Comparison of ENCODE assay signal across 10 cellular contexts in the genomic region with DNA sequence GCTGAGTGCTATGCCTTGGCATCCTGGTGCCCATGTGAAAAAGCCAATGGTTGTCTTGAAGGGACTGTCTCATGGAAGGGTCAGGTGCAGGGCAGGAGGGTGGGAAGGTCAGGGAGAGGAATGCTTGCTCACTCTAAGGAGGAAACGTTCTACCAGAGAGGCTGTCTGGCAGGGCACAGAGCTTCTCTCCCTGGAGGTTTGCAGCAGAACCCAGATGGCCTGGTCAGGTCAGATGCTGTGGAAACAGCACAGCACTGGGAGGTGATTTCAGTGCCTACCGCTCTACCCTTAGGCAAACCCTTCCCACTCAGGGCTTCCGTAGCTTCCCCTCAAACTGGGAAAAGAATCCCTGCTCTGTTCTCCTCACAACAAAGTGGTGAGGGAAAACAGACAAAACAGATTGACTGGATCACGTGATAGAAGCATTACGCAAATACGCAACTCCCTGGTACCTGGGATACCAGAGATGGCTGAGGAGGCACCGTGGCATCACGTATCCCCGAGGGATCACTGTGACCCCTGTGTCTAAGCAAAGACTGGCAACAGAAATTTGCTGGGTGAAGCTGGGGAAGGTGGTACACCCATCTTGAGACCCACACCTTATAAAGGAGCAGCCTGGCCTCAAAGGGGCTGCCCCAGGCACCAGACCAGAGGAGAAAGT. TPM values are rescaled to one million over a fixed set of nuclear protein-coding genes. Genes with fewer than 3 reads are reported as not detected.
DNase-seq lines count a peak whose midpoint lies in the region; ATAC-seq and TF ChIP-seq lines count a peak whose summit lies in the region.
"Had no signal": no experiment of that assay in that cellular context is flagged by ENCODE, and none has a peak within 500 bp of the region (broad histone marks: within the 10 kb centered on the region; RNA-seq: fewer than 3 reads in every experiment).

No MANE protein-coding gene starts in this region.

- no peaks in the 10 kb centered on the region; the same call in 1 of the 2 replicates for H3K27me3 Mint-ChIP-seq in HFFc6 (ENCODE audit: insufficient read depth)
- no peaks in the 10 kb centered on the region for H3K27me3 Mint-ChIP-seq in activated CD4-positive, alpha-beta memory T cell treated with anti-CD3 and anti-CD28 coated beads for 36 hours

- ATAC-seq in GM18870 (IDR thresholded peaks at IDR 0.05; ENCODE audit: unreplicated experiment): no peak
- no peak for ATAC-seq in activated CD4-positive, CD25-positive, alpha-beta regulatory T cell treated with anti-CD3 and anti-CD28 coated beads, Interleukin-2, amount 50 U/mL, for 24 hours
- ATAC-seq: right cardiac atrium had no signal

- peaks cover 62% of the 10 kb centered on the region for H3K4me1 Mint-ChIP-seq in HFFc6 (ENCODE audit: low read depth)
- H3K4me1 Mint-ChIP-seq in activated CD4-positive, alpha-beta memory T cell treated with anti-CD3 and anti-CD28 coated beads for 36 hours (ENCODE audit: low read depth): peaks cover 54% of the 10 kb centered on the region

- TF ChIP-seq POLR2A in spleen (IDR thresholded peaks at IDR 0.05): no peak

- H3K27ac ChIP-seq in spleen: peak overlapping the region; percentile 80 to 99 (median 99)

- H3K4me3 Mint-ChIP-seq in HFFc6: peak overlapping the region; percentile 92; the same call in 1 of the 2 replicates
- peak overlapping the region; percentile 94 for H3K4me3 Mint-ChIP-seq in activated CD4-positive, alpha-beta memory T cell treated with anti-CD3 and anti-CD28 coated beads for 36 hours

- WGBS in spleen, 5 donors: 41 to 59% (median 46%) methylated on average over 9 of the region's 9 CpGs

- peaks cover 64 to 87% (median 82%) of the 10 kb centered on the region in 6 donors for H3K4me1 ChIP-seq in spleen

- H3K4me3 ChIP-seq in foreskin fibroblast (ENCODE audit: low read depth in 1 of 2, low read length in 2 of 2) (peak overlapping the region; percentile 76 to 84), spleen (peak overlapping the region in 5 of 8 donors; percentile 12 to 90 (median 56))

- H3K36me3 ChIP-seq in spleen: peaks cover 0 to 10% (median 0%) of the 10 kb centered on the region in 6 donors

- POLR2A ChIA-PET in activated CD4-positive, alpha-beta memory T cell treated with anti-CD3 and anti-CD28 coated beads for 36 hours (lab: Charles Lee): interaction anchor here (0.7 to 3.3 kb wide), 2 partner anchors 24 to 62 kb away, joined by 3 to 22 read pairs; no protein-coding TSS in a partner anchor

- peak overlapping the region; percentile 88; the same call in 1 of the 2 replicates for H3K27ac Mint-ChIP-seq in HFFc6
- H3K27ac Mint-ChIP-seq in activated CD4-positive, alpha-beta memory T cell treated with anti-CD3 and anti-CD28 coated beads for 36 hours: peak overlapping the region; percentile 99

- DNase-seq in HFFc6 (no peak), foreskin fibroblast (peak in 1 of 2 donors; percentile 58), spleen (no peak), iPS-NIHi7 (ENCODE audit: extremely low spot score) (no peak), OCI-M1 (lab: John Stamatoyannopoulos, UW) (no peak)
- peak; percentile 8 for DNase-seq in activated CD4-positive, alpha-beta memory T cell treated with anti-CD3 and anti-CD28 coated beads for 36 hours
- DNase-seq: NCI-H226 had no signal

- CTCF ChIA-PET in activated CD4-positive, alpha-beta memory T cell treated with anti-CD3 and anti-CD28 coated beads for 36 hours (lab: Charles Lee): interaction anchor here (0.9 to 2.4 kb wide), 3 partner anchors 12 to 25 kb away, joined by 3 to 8 read pairs (median 4); no protein-coding TSS in a partner anchor

- intact Hi-C loops in activated CD4-positive, alpha-beta memory T cell treated with anti-CD3 and anti-CD28 coated beads for 36 hours (cut with micrococcal nuclease): loop anchor here (10.0 kb wide), 1 partner anchor 312 kb away; the partner anchor contains the start of gene CNOT6
- intact Hi-C loops in spleen (cut with DNase I; ENCODE audit: low total_unique reads): no loop called here

- no peaks in the 10 kb centered on the region for H3K27me3 ChIP-seq in spleen (replicated peaks in 1 of 7)

- no peaks in the 10 kb centered on the region for H3K9me3 Mint-ChIP-seq in HFFc6
- no peaks in the 10 kb centered on the region for H3K9me3 Mint-ChIP-seq in activated CD4-positive, alpha-beta memory T cell treated with anti-CD3 and anti-CD28 coated beads for 36 hours

- TF ChIP-seq CTCF in HFFc6 (IDR thresholded peaks at IDR 0.05) (no peak), foreskin fibroblast (IDR thresholded peaks at IDR 0.05; ENCODE audit: low read depth, low read length) (no peak), spleen (IDR thresholded peaks at IDR 0.05 in 8 of 11, conservative IDR thresholded peaks at IDR 0.05 in 3 of 11) (no peak)

- no peaks in the 10 kb centered on the region for H3K9me3 ChIP-seq in spleen

- peaks cover 5% of the 10 kb centered on the region for H3K36me3 Mint-ChIP-seq in HFFc6 (ENCODE audit: low read depth)
- peaks cover 14% of the 10 kb centered on the region for H3K36me3 Mint-ChIP-seq in activated CD4-positive, alpha-beta memory T cell treated with anti-CD3 and anti-CD28 coated beads for 36 hours

RNA-seq across cellular contexts. Expression of gene MGAT1, which starts 3.9 kb away (rescaled TPM):
- total RNA-seq in HFFc6 (2021; fragmentation: NEBNext Ultra II Directional; extraction: Animal tissue kit (Norgen Biotek cat#: 25700)): 100 to 1,000 TPM; 188 to 220 (median 206) TPM
- 100 to 1,000 TPM; 101 to 106 TPM for total RNA-seq in activated CD4-positive, alpha-beta memory T cell treated with anti-CD3 and anti-CD28 coated beads for 36 hours
- 100 to 1,000 TPM; 182 to 270 (median 252) TPM for total RNA-seq in spleen
- 100 to 1,000 TPM in 1 of 3 donors, 10 to 100 TPM in 2; 61.2 to 164 (median 74.9) TPM for polyA plus RNA-seq in spleen

RNA-seq across cellular contexts. Expression of gene ZFP62, which starts 54.6 kb away (rescaled TPM):
- total RNA-seq in HFFc6 (2021; fragmentation: NEBNext Ultra II Directional; extraction: Animal tissue kit (Norgen Biotek cat#: 25700)): 10 to 100 TPM in 4 of 6 experiments, 1 to 10 TPM in 2; 9.6 to 12.1 (median 10.2) TPM
- 10 to 100 TPM; 17.9 to 20.5 TPM for total RNA-seq in activated CD4-positive, alpha-beta memory T cell treated with anti-CD3 and anti-CD28 coated beads for 36 hours
- 10 to 100 TPM; 26.0 to 31.5 (median 28.5) TPM for total RNA-seq in spleen
- polyA plus RNA-seq in spleen: 10 to 100 TPM; 20.2 to 27.2 (median 22.0) TPM
